1 cellular context compared by ENCODE assay signal in genomic region chr2:205682239-205683021, GRCh38.
TF ChIP-seq lines count a peak whose summit lies in the region.

Gene NRP2, plus strand, starts transcription at chr2:205682501. Its CDS starts 790 bp downstream, at chr2:205683291.

TF ChIP-seq in HEK293, 187 proteins besides CTCF, POLR2A, EP300 and RAD21 (continued from another document and continues in another):
- TF ChIP-seq PBX3 (CRISPR knock-in tag; IDR thresholded peaks at IDR 0.05) (0 out of 2 replicates have a peak, but pooled peaks have one; percentile 30), ZNF394 (tag by site-specific recombination; IDR thresholded peaks at IDR 0.05; ENCODE audit: borderline replicate concordance) (peak; percentile 11; the same call in 1 of the 2 replicates), ZNF571 (tag by site-specific recombination; IDR thresholded peaks at IDR 0.05) (no peak), ZFP37 (tag by site-specific recombination; IDR thresholded peaks at IDR 0.05) (peak; percentile 94), ZSCAN30 (tag by site-specific recombination; IDR thresholded peaks at IDR 0.05) (0 out of 2 replicates have a peak, but pooled peaks have one; percentile 62), ZNF398 (tag by site-specific recombination; IDR thresholded peaks at IDR 0.05) (peak; percentile 23; the same call in 1 of the 2 replicates), RBAK (tag by site-specific recombination; IDR thresholded peaks at IDR 0.05) (no peak), ZNF202 (tag by site-specific recombination; IDR thresholded peaks at IDR 0.05; ENCODE audit: borderline replicate concordance) (no peak), PRDM10 (tag by site-specific recombination; IDR thresholded peaks at IDR 0.05) (0 out of 2 replicates have a peak, but pooled peaks have one; percentile 22), ZNF148 (tag by site-specific recombination; IDR thresholded peaks at IDR 0.05; ENCODE audit: borderline replicate concordance) (no peak), HOXC10 (CRISPR knock-in tag; IDR thresholded peaks at IDR 0.05) (no peak), ZNF366 (tag by site-specific recombination; conservative IDR thresholded peaks at IDR 0.05) (peak; percentile 65), ZBTB17 (tag by site-specific recombination; IDR thresholded peaks at IDR 0.05) (peak; percentile 98), KLF8 (tag by site-specific recombination; IDR thresholded peaks at IDR 0.05) (0 out of 2 replicates have a peak, but pooled peaks have one; percentile 38), ZNF18 (tag by site-specific recombination; IDR thresholded peaks at IDR 0.05) (no peak), ZNF501 (tag by site-specific recombination; IDR thresholded peaks at IDR 0.05) (peak; percentile 66; the same call in 1 of the 2 replicates), ZNF548 (tag by site-specific recombination; IDR thresholded peaks at IDR 0.05) (no peak), PRDM2 (tag by site-specific recombination; IDR thresholded peaks at IDR 0.05; ENCODE audit: borderline replicate concordance) (no peak), ZSCAN5A (tag by site-specific recombination; IDR thresholded peaks at IDR 0.05) (no peak), ZNF664 (tag by site-specific recombination; IDR thresholded peaks at IDR 0.05) (no peak), SP7 (tag by site-specific recombination; IDR thresholded peaks at IDR 0.05) (peak; percentile 73), ZNF133 (tag by site-specific recombination; IDR thresholded peaks at IDR 0.05) (no peak), ZNF335 (tag by site-specific recombination; conservative IDR thresholded peaks at IDR 0.05) (peak; percentile 62), SCRT2 (tag by site-specific recombination; IDR thresholded peaks at IDR 0.05) (0 out of 2 replicates have a peak, but pooled peaks have one; percentile 14), TCF7L2 (IDR thresholded peaks at IDR 0.05; ENCODE audit: borderline replicate concordance, low read depth, low read length) (peak; percentile 84), ZNF214 (tag by site-specific recombination; IDR thresholded peaks at IDR 0.05; ENCODE audit: borderline replicate concordance) (no peak), ZNF768 (tag by site-specific recombination; IDR thresholded peaks at IDR 0.05) (no peak), GLIS2 (tag by site-specific recombination; IDR thresholded peaks at IDR 0.05) (peak; percentile 63), ZNF341 (tag by site-specific recombination; IDR thresholded peaks at IDR 0.05; ENCODE audit: low read depth) (peak; percentile 58), ZNF239 (tag by site-specific recombination; IDR thresholded peaks at IDR 0.05) (no peak), ZNF626 (tag by site-specific recombination; IDR thresholded peaks at IDR 0.05) (no peak), ZNF132 (tag by site-specific recombination; IDR thresholded peaks at IDR 0.05; ENCODE audit: borderline replicate concordance) (no peak), ZNF138 (tag by site-specific recombination; IDR thresholded peaks at IDR 0.05; ENCODE audit: borderline replicate concordance) (no peak), MZF1 (tag by site-specific recombination; IDR thresholded peaks at IDR 0.05; ENCODE audit: borderline replicate concordance) (peak; percentile 84; the same call in 1 of the 2 replicates), ZBTB20 (tag by site-specific recombination; IDR thresholded peaks at IDR 0.05) (peak; percentile 76), ZXDB (tag by site-specific recombination; IDR thresholded peaks at IDR 0.05) (0 out of 2 replicates have a peak, but pooled peaks have one; percentile 33), AEBP2 (tag by site-specific recombination; IDR thresholded peaks at IDR 0.05; ENCODE audit: borderline replicate concordance) (no peak), ZNF658 (tag by site-specific recombination; IDR thresholded peaks at IDR 0.05) (no peak), ZNF121 (tag by site-specific recombination; IDR thresholded peaks at IDR 0.05) (no peak), KLF10 (tag by site-specific recombination; IDR thresholded peaks at IDR 0.05) (0 out of 2 replicates have a peak, but pooled peaks have one; percentile 16), ZNF16 (tag by site-specific recombination; IDR thresholded peaks at IDR 0.05; ENCODE audit: low read depth) (no peak), SCRT1 (tag by site-specific recombination; IDR thresholded peaks at IDR 0.05; ENCODE audit: borderline replicate concordance) (no peak), ZNF654 (tag by site-specific recombination; IDR thresholded peaks at IDR 0.05; ENCODE audit: low read depth) (no peak)
